2 cellular contexts compared by ENCODE assay signal in the genomic region with DNA sequence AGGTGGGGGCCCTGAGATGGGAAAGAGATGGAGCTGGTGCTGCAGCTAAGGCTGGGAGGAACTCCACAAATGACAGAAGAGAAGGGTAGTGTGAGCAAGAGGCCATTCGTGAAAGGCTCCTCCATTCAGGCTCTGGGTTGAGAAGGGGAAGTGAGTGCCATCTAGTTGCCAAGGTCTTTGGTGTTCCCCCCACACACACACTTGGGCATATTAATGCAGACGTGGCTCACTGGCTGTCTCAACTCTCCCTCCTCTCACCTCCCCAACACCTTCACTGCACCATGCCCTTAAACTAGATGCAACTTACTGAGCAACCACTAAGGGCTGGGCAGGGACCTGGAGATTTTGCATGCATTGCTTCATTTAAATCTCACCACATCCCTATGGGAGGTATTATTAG.
TF ChIP-seq lines count a peak whose summit lies in the region.

No MANE protein-coding gene starts in this region.

TF ChIP-seq in GM12891, 5 proteins besides CTCF, POLR2A, EP300 and RAD21 (continued from another document):
- no peak for TF ChIP-seq TAF1 (IDR thresholded peaks at IDR 0.05; ENCODE audit: low read depth, low read length)

TF ChIP-seq in H1, 55 proteins besides CTCF, POLR2A, EP300 and RAD21 (continued from another document):
- TF ChIP-seq, protein P1, sequence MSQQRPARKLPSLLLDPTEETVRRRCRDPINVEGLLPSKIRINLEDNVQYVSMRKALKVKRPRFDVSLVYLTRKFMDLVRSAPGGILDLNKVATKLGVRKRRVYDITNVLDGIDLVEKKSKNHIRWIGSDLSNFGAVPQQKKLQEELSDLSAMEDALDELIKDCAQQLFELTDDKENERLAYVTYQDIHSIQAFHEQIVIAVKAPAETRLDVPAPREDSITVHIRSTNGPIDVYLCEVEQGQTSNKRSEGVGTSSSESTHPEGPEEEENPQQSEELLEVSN (IDR thresholded peaks at IDR 0.05) = no peak
- TF ChIP-seq RFX5 (IDR thresholded peaks at IDR 0.05; ENCODE audit: borderline replicate concordance, low read depth, low read length) = no peak
- no peak for TF ChIP-seq CBX8 (IDR thresholded peaks at IDR 0.05; ENCODE audit: borderline replicate concordance, low read depth, low read length)
- TF ChIP-seq EGR1 (IDR thresholded peaks at IDR 0.05; ENCODE audit: borderline replicate concordance, low read depth, low read length) = no peak
- no peak for TF ChIP-seq KDM4A (IDR thresholded peaks at IDR 0.05; ENCODE audit: low read depth, low read length, severe bottlenecking)
- TF ChIP-seq KDM1A (IDR thresholded peaks at IDR 0.05; ENCODE audit: borderline replicate concordance, low read length) = no peak
- TF ChIP-seq ZNF274 (IDR thresholded peaks at IDR 0.05; ENCODE audit: borderline replicate concordance, extremely low read depth, low read length) = no peak
